8 cellular contexts compared by ENCODE assay signal in genomic region chr3:13015286-13016082, GRCh38. TPM values are rescaled to one million over a fixed set of nuclear protein-coding genes. Genes with fewer than 3 reads are reported as not detected.
DNase-seq lines count a peak whose midpoint lies in the region; ATAC-seq and TF ChIP-seq lines count a peak whose summit lies in the region.

No MANE protein-coding gene starts in this region.

- DNase-seq in MV-4-11 (lab: John Stamatoyannopoulos, UW): peak; percentile 37
- DNase-seq in activated T-helper 9 cell treated with anti-CD3 and anti-CD28 coated beads, Interleukin-2, amount 50 U/mL, for 16 hours (ENCODE audit: low read depth): peak; percentile 34
- DNase-seq in lung (ENCODE audit: low spot score): peak; percentile 42
- DNase-seq in islet precursor cell: no peak
- DNase-seq in NCI-H1105 (lab: John Stamatoyannopoulos, UW): no peak
- DNase-seq in SK-N-DZ (ENCODE audit: low spot score): no peak

- no peaks in the 10 kb centered on the region for H3K36me3 ChIP-seq in lung (ENCODE audit: control insufficient read depth in 2 of 2, insufficient read depth in 2 of 2, low read length in 2 of 2)

- peaks cover 5 to 27% of the 10 kb centered on the region in 2 donors for H3K4me1 ChIP-seq in lung (ENCODE audit: control insufficient read depth in 2 of 2, insufficient read depth in 2 of 2, low read length in 2 of 2)

- H3K27ac ChIP-seq in lung (ENCODE audit: low read depth in 1 of 2, low read length in 1 of 2): peak overlapping the region in 1 of 2 donors; percentile 88

- no peak overlapping the region for H3K4me3 ChIP-seq in lung

- peak; percentile 21 for ATAC-seq in GM19395 (IDR thresholded peaks at IDR 0.05; ENCODE audit: unreplicated experiment)
- ATAC-seq in lung (ENCODE audit: insufficient read depth, low FRiP score): peak; percentile 30
- ATAC-seq in GM18502 (IDR thresholded peaks at IDR 0.05; ENCODE audit: poor library complexity, unreplicated experiment): no peak

- TF ChIP-seq CTCF in lung (IDR thresholded peaks at IDR 0.05; ENCODE audit: control extremely low read depth, extremely low read depth): no peak

- no peaks in the 10 kb centered on the region for H3K27me3 ChIP-seq in lung (ENCODE audit: control insufficient read depth, insufficient read depth)

- no peaks in the 10 kb centered on the region for H3K9me3 ChIP-seq in lung (ENCODE audit: control insufficient read depth in 2 of 2, insufficient read depth in 1 of 2, low read length in 1 of 2)

- WGBS in lung, 2 donors: 25 to 42% methylated on average over 18 of the region's 18 CpGs

RNA-seq across cellular contexts. Expression of gene IQSEC1, which starts 57.7 kb away (rescaled TPM):
- 10 to 100 TPM; 34.2 to 69.1 TPM for total RNA-seq in lung
- 10 to 100 TPM; 13.9 to 28.0 TPM for polyA plus RNA-seq in lung
- 13.8 and 17.7 TPM in 2 replicates for polyA plus RNA-seq in SK-N-DZ (2014; cell fraction: cytosol; rRNA removed)
- polyA plus RNA-seq in SK-N-DZ (2014; cell fraction: nucleus; rRNA removed): 18.1 and 36.8 TPM in 2 replicates

Comparison
In these comparisons a context has a peak if more than half of its experiments do, and no peak if none do; other contexts are left out.
1. DNase-seq: peak in MV-4-11 (single experiment), activated T-helper 9 cell treated with anti-CD3 and anti-CD28 coated beads, Interleukin-2, amount 50 U/mL, for 16 hours (single experiment) and lung (single experiment); none in islet precursor cell (single experiment), NCI-H1105 (single experiment) and SK-N-DZ (single experiment).